8 cellular contexts compared by ENCODE assay signal in genomic region chrX:44244008-44244407, GRCh38.
A peak's percentile ranks its signal among the peaks of the same experiment; 100 is the strongest.
DNase-seq lines count a peak whose midpoint lies in the region; ATAC-seq, FAIRE-seq and TF ChIP-seq lines count a peak whose summit lies in the region.

No MANE protein-coding gene starts in this region.

- H3K36me3 Mint-ChIP-seq in osteocyte (ENCODE audit: unreplicated experiment): no peaks in the 10 kb centered on the region

- peak; percentile 45 for DNase-seq in NCI-H748 (lab: John Stamatoyannopoulos, UW; ENCODE audit: unreplicated experiment)
- DNase-seq in NCI-H748 treated with DMSO at 0.1 percent for 48 hours (lab: John Stamatoyannopoulos, UW): no peak
- DNase-seq in NCI-H2196 (lab: John Stamatoyannopoulos, UW; ENCODE audit: unreplicated experiment): peak; percentile 17
- DNase-seq in dermis blood vessel endothelial cell: peak; percentile 45
- DNase-seq in osteocyte (ENCODE audit: extremely low spot score, unreplicated experiment): no peak
- no peak for DNase-seq in H54 (ENCODE audit: insufficient read length, low spot score)
- no peak for DNase-seq in activated CD8-positive, alpha-beta memory T cell treated with anti-CD3 and anti-CD28 coated beads, Interleukin-2, amount 50 U/mL, for 48 hours

- H3K4me1 Mint-ChIP-seq in osteocyte (ENCODE audit: unreplicated experiment): no peaks in the 10 kb centered on the region

- H3K27me3 Mint-ChIP-seq in osteocyte (ENCODE audit: unreplicated experiment): peaks cover 3% of the 10 kb centered on the region

- no peak overlapping the region for H3K4me3 Mint-ChIP-seq in osteocyte (ENCODE audit: unreplicated experiment)

- H3K9me3 Mint-ChIP-seq in osteocyte (ENCODE audit: unreplicated experiment): no peaks in the 10 kb centered on the region

- no peak for FAIRE-seq in H54 (lab: Jason Lieb, UNC)

- no peak for ATAC-seq in HG03280 (IDR thresholded peaks at IDR 0.05; ENCODE audit: unreplicated experiment)

- TF ChIP-seq CTCF in osteocyte (IDR thresholded peaks at IDR 0.05): peak; percentile 54

- no peak for TF ChIP-seq POLR2A in H54 (IDR thresholded peaks at IDR 0.05; ENCODE audit: low read depth, low read length)

- H3K27ac Mint-ChIP-seq in osteocyte (ENCODE audit: unreplicated experiment): no peak overlapping the region

Comparison
In these comparisons a context has a peak if more than half of its experiments do, and no peak if none do; other contexts are left out.
1. DNase-seq: peak in NCI-H748 (single experiment), NCI-H2196 (single experiment) and dermis blood vessel endothelial cell (single experiment); none in NCI-H748 treated with DMSO at 0.1 percent for 48 hours (single experiment), osteocyte (single experiment), H54 (single experiment) and activated CD8-positive, alpha-beta memory T cell treated with anti-CD3 and anti-CD28 coated beads, Interleukin-2, amount 50 U/mL, for 48 hours (single experiment).